8 cellular contexts compared by ENCODE assay signal in the genomic region with DNA sequence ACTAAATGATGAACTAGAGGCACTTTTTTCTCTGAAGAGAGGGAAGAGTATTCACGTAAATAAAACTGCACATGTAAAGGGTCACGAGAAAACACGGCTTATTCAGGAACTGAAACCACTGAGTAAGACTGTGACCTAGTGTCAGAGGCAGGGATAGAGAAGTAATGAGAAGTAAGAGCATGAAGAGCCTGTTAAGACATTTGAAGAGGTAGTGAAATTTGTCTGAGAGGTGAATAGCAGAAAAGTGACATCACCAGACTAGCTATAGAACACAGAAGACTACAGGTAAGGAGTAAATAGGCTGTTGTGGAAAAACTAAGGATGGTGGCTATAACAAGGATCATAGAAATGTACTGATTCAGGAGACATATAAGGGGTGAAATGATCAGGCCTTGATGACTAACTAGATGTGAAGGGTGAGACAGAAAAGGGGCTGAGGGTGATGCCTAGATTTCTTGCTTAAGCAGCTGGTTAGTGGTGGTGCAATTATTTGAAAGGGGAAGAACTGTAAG.
A peak's percentile ranks its signal among the peaks of the same experiment; 100 is the strongest.
DNase-seq lines count a peak whose midpoint lies in the region; ATAC-seq lines count a peak whose summit lies in the region.

No MANE protein-coding gene starts in this region.

- H3K27me3 Mint-ChIP-seq in natural killer cell treated with Interleukin-12 subunit alpha and Interleukin-12 subunit beta and Interleukin-15 and Interleukin-18, amount 100 ng/mL, for 72 hours, result no peaks in the 10 kb centered on the region
- H3K27me3 Mint-ChIP-seq in activated naive CD4-positive, alpha-beta T cell treated with anti-CD3 and anti-CD28 coated beads, Interleukin-2, amount 10 ng/mL, durations not matched to agents 7 days and 5 days, result no peaks in the 10 kb centered on the region

- H3K4me3 Mint-ChIP-seq in natural killer cell treated with Interleukin-12 subunit alpha and Interleukin-12 subunit beta and Interleukin-15 and Interleukin-18, amount 100 ng/mL, for 72 hours, result peak overlapping the region; percentile 51
- no peak overlapping the region for H3K4me3 Mint-ChIP-seq in activated naive CD4-positive, alpha-beta T cell treated with anti-CD3 and anti-CD28 coated beads, Interleukin-2, amount 10 ng/mL, durations not matched to agents 7 days and 5 days

- peak; percentile 79 for DNase-seq in NOMO-1 treated with dmso at 0.1 percent for 144 hours (lab: John Stamatoyannopoulos, UW; ENCODE audit: unreplicated experiment)
- no peak for DNase-seq in natural killer cell treated with Interleukin-12 subunit alpha and Interleukin-12 subunit beta and Interleukin-15 and Interleukin-18, amount 100 ng/mL, for 72 hours (ENCODE audit: low spot score)
- no peak for DNase-seq in OCI-M2 (lab: John Stamatoyannopoulos, UW; ENCODE audit: unreplicated experiment)
- DNase-seq in activated naive CD4-positive, alpha-beta T cell treated with anti-CD3 and anti-CD28 coated beads, Interleukin-2, amount 10 ng/mL, durations not matched to agents 7 days and 5 days, result no peak
- no peak for DNase-seq in cerebellum (ENCODE audit: low spot score)
- DNase-seq in stimulated activated CD4-positive, alpha-beta T cell treated with anti-CD3 and anti-CD28 coated beads, Interleukin-2, amount 100 ng/mL, for 24 hours, result no peak

- ATAC-seq in GM18907 (IDR thresholded peaks at IDR 0.05; ENCODE audit: unreplicated experiment) (peak; percentile 99), HG02759 (IDR thresholded peaks at IDR 0.05; ENCODE audit: unreplicated experiment) (peak; percentile 100)
- peak; percentile 78 to 93 for ATAC-seq in natural killer cell treated with Interleukin-12 subunit alpha and Interleukin-12 subunit beta and Interleukin-15 and Interleukin-18, amount 100 ng/mL, for 72 hours

- peak overlapping the region; percentile 44 to 50 for H3K27ac Mint-ChIP-seq in natural killer cell treated with Interleukin-12 subunit alpha and Interleukin-12 subunit beta and Interleukin-15 and Interleukin-18, amount 100 ng/mL, for 72 hours
- H3K27ac Mint-ChIP-seq in activated naive CD4-positive, alpha-beta T cell treated with anti-CD3 and anti-CD28 coated beads, Interleukin-2, amount 10 ng/mL, durations not matched to agents 7 days and 5 days, result no peak overlapping the region

- H3K4me1 Mint-ChIP-seq in natural killer cell treated with Interleukin-12 subunit alpha and Interleukin-12 subunit beta and Interleukin-15 and Interleukin-18, amount 100 ng/mL, for 72 hours (ENCODE audit: low read depth in 2 of 2), result peaks cover 13 to 25% of the 10 kb centered on the region in 2 donors
- peaks cover 7% of the 10 kb centered on the region for H3K4me1 Mint-ChIP-seq in activated naive CD4-positive, alpha-beta T cell treated with anti-CD3 and anti-CD28 coated beads, Interleukin-2, amount 10 ng/mL, durations not matched to agents 7 days and 5 days

- no peaks in the 10 kb centered on the region for H3K9me3 Mint-ChIP-seq in natural killer cell treated with Interleukin-12 subunit alpha and Interleukin-12 subunit beta and Interleukin-15 and Interleukin-18, amount 100 ng/mL, for 72 hours
- no peaks in the 10 kb centered on the region for H3K9me3 Mint-ChIP-seq in activated naive CD4-positive, alpha-beta T cell treated with anti-CD3 and anti-CD28 coated beads, Interleukin-2, amount 10 ng/mL, durations not matched to agents 7 days and 5 days

- H3K36me3 Mint-ChIP-seq in natural killer cell treated with Interleukin-12 subunit alpha and Interleukin-12 subunit beta and Interleukin-15 and Interleukin-18, amount 100 ng/mL, for 72 hours, result peaks cover 6% of the 10 kb centered on the region
- peaks cover 39% of the 10 kb centered on the region for H3K36me3 Mint-ChIP-seq in activated naive CD4-positive, alpha-beta T cell treated with anti-CD3 and anti-CD28 coated beads, Interleukin-2, amount 10 ng/mL, durations not matched to agents 7 days and 5 days

- CTCF ChIA-PET in activated naive CD4-positive, alpha-beta T cell treated with anti-CD3 and anti-CD28 coated beads, Interleukin-2, amount 10 ng/mL, durations not matched to agents 7 days and 5 days (lab: Charles Lee), result interaction anchor here (1.0 kb wide), 1 partner anchor 72 kb away, joined by 3 read pairs; no protein-coding TSS in a partner anchor
